In the genomic region with DNA sequence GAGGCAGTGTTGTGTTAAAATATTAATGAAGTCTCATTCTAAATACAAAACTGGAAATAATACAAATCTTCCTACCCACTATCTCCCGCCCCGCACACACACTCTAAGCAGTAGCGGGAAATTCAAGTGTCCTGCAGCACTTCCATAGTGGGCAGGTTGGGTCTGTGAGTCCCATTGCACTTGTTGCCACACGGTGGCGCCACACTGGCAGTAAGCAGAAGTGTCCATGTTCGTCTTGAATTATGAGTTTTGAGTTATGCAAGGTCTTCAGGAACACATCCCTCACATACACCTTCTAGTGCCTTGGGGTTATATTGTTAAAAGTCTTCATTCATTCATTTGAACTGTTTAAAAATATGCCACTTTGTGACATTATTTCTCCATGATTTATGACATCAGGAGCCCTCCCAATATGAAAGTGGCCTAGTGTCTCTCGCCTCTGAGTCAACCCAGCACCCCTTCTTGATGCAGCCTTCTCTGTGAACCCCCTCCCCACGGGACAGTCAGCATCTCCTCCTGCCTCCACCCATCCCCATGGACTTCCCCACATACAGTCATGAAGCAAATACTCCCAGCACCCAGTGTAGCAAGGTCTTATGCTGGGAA, we compare ENCODE assay signal across 8 cellular contexts. TPM values are rescaled to one million over a fixed set of nuclear protein-coding genes. Genes with fewer than 3 reads are reported as not detected.
DNase-seq lines count a peak whose midpoint lies in the region; ATAC-seq and TF ChIP-seq lines count a peak whose summit lies in the region.

No MANE protein-coding gene starts in this region.

- ATAC-seq in stimulated activated naive CD8-positive, alpha-beta T cell treated with anti-CD3 and anti-CD28 coated beads, Interleukin-15, Interleukin-2, amounts not matched to agents 100 U/mL and 50 U/mL, for 24 hours, result peak; percentile 69
- no peak for ATAC-seq in GM21447 (IDR thresholded peaks at IDR 0.05; ENCODE audit: unreplicated experiment)

- no peak overlapping the region for H3K27ac Mint-ChIP-seq in mesothelial cell of epicardium

- no peaks in the 10 kb centered on the region for H3K36me3 Mint-ChIP-seq in mesothelial cell of epicardium

- H3K9me3 Mint-ChIP-seq in mesothelial cell of epicardium, result no peaks in the 10 kb centered on the region

- TF ChIP-seq CTCF in mesothelial cell of epicardium (IDR thresholded peaks at IDR 0.05; ENCODE audit: unreplicated experiment), result peak; percentile 69

- H3K4me3 Mint-ChIP-seq in mesothelial cell of epicardium, result no peak overlapping the region

- H3K4me1 Mint-ChIP-seq in mesothelial cell of epicardium, result no peaks in the 10 kb centered on the region

- peaks cover 74% of the 10 kb centered on the region for H3K27me3 Mint-ChIP-seq in mesothelial cell of epicardium (ENCODE audit: low read depth)

- DNase-seq in NCI-H2029 (lab: John Stamatoyannopoulos, UW), result peak; percentile 17
- DNase-seq in NCI-H2029 treated with DMSO at 0.1 percent for 48 hours (lab: John Stamatoyannopoulos, UW), result no peak
- DNase-seq in M059J (ENCODE audit: low read depth), result peak; percentile 39
- peak; percentile 35 for DNase-seq in activated CD4-positive, alpha-beta T cell treated with anti-CD3 and anti-CD28 coated beads for 1 hour
- peak; percentile 27 to 71 for DNase-seq in dermis microvascular lymphatic vessel endothelial cell (ENCODE audit: low read depth in 2 of 2)
- DNase-seq in mesothelial cell of epicardium (ENCODE audit: low spot score in 2 of 2, unreplicated experiment in 2 of 2), result no peak
- peak; percentile 61 for DNase-seq in stimulated activated naive CD8-positive, alpha-beta T cell treated with anti-CD3 and anti-CD28 coated beads, Interleukin-15, Interleukin-2, amounts not matched to agents 100 U/mL and 50 U/mL, for 24 hours

RNA-seq across cellular contexts. Expression of gene CCDC174, which starts 17.6 kb away (rescaled TPM):
- total RNA-seq in M059J (2014; rRNA removed; shearing (Covaris generic)), result 6.1 and 6.2 TPM in 2 replicates
- 4.7 and 6.4 TPM in 2 replicates for total RNA-seq in dermis microvascular lymphatic vessel endothelial cell
- total RNA-seq in mesothelial cell of epicardium, result 21.8 to 25.5 TPM (median 22.6 TPM) in 3 replicates

RNA-seq across cellular contexts. Expression of gene C3orf20, which starts 41.0 kb away (rescaled TPM):
- not detected in 2 replicates for total RNA-seq in M059J (2014; rRNA removed; shearing (Covaris generic))
- total RNA-seq in dermis microvascular lymphatic vessel endothelial cell (not detected in 2 replicates), mesothelial cell of epicardium (0.09 to 0.13 TPM (median 0.11 TPM) in 3 replicates)

Comparison
In these comparisons a context has a peak if more than half of its experiments do, and no peak if none do; other contexts are left out.
1. DNase-seq: peak in NCI-H2029 (single experiment), M059J (single experiment), activated CD4-positive, alpha-beta T cell treated with anti-CD3 and anti-CD28 coated beads for 1 hour (single experiment), dermis microvascular lymphatic vessel endothelial cell (2 of 2) and stimulated activated naive CD8-positive, alpha-beta T cell treated with anti-CD3 and anti-CD28 coated beads, Interleukin-15, Interleukin-2, amounts not matched to agents 100 U/mL and 50 U/mL, for 24 hours (single experiment); none in NCI-H2029 treated with DMSO at 0.1 percent for 48 hours (single experiment) and mesothelial cell of epicardium (0 of 2).